ENCODE assay signal across 1 cellular context in genomic region chr19:54159352-54160181, GRCh38.
TF ChIP-seq lines count a peak whose summit lies in the region.

Gene LENG1 (minus strand): TSS chr19:54159721. CDS start chr19:54159695, 26 bp downstream.

TF ChIP-seq in GM12878, 131 proteins besides CTCF, POLR2A, EP300 and RAD21 (continued from another document and continues in another):
- TF ChIP-seq ZNF592 (IDR thresholded peaks at IDR 0.05) = no peak
- peak; percentile 59 for TF ChIP-seq DPF2 (IDR thresholded peaks at IDR 0.05)
- TF ChIP-seq CBFB (IDR thresholded peaks at IDR 0.05; ENCODE audit: low read depth) = 0 out of 2 replicates have a peak, but pooled peaks have one; percentile 15
- TF ChIP-seq SREBF2 (IDR thresholded peaks at IDR 0.05; ENCODE audit: low read length) = 0 out of 2 replicates have a peak, but pooled peaks have one; percentile 53
- 0 out of 2 replicates have a peak, but pooled peaks have one; percentile 63 for TF ChIP-seq ESRRA (IDR thresholded peaks at IDR 0.05; ENCODE audit: low read length)
- TF ChIP-seq ZBTB11 (CRISPR knock-in tag; IDR thresholded peaks at IDR 0.05) = 0 out of 2 replicates have a peak, but pooled peaks have one; percentile 25
- no peak for TF ChIP-seq SMAD1 (IDR thresholded peaks at IDR 0.05; ENCODE audit: low read depth, partially characterized antibody)
- TF ChIP-seq RELA (IDR thresholded peaks at IDR 0.05; ENCODE audit: borderline replicate concordance, partially characterized antibody) = no peak
- peak; percentile 100 for TF ChIP-seq BMI1 (IDR thresholded peaks at IDR 0.05; ENCODE audit: borderline replicate concordance)
- no peak for TF ChIP-seq HDAC2 (IDR thresholded peaks at IDR 0.05)
- no peak for TF ChIP-seq SUZ12 (IDR thresholded peaks at IDR 0.05; ENCODE audit: unreplicated experiment)
- TF ChIP-seq ZSCAN29 (IDR thresholded peaks at IDR 0.05) = no peak
- peak; percentile 67 for TF ChIP-seq MEF2B (IDR thresholded peaks at IDR 0.05; ENCODE audit: partially characterized antibody, poor library complexity, severe bottlenecking)
- TF ChIP-seq ELK1 (IDR thresholded peaks at IDR 0.05; ENCODE audit: low read depth, low read length) = peak; percentile 55
- TF ChIP-seq MAX (IDR thresholded peaks at IDR 0.05; ENCODE audit: low read depth, low read length) = no peak; the same call in 1 of the 2 replicates
- peak; percentile 79 for TF ChIP-seq ZNF687 (IDR thresholded peaks at IDR 0.05)
- peak; percentile 63; the same call in 1 of the 2 replicates for TF ChIP-seq HDGF (IDR thresholded peaks at IDR 0.05)
- TF ChIP-seq MYB (IDR thresholded peaks at IDR 0.05; ENCODE audit: borderline replicate concordance, low read depth, low read length) = no peak
- peak; percentile 70; the same call in 1 of the 2 replicates for TF ChIP-seq CREM (IDR thresholded peaks at IDR 0.05; ENCODE audit: low read depth)
- no peak for TF ChIP-seq JUNB (IDR thresholded peaks at IDR 0.05)
- no peak for TF ChIP-seq ZNF384 (IDR thresholded peaks at IDR 0.05; ENCODE audit: borderline replicate concordance, low read depth, low read length)
- no peak for TF ChIP-seq ZNF217 (IDR thresholded peaks at IDR 0.05)
- TF ChIP-seq MYC (IDR thresholded peaks at IDR 0.05; ENCODE audit: insufficient read depth, insufficient read length, insufficient replicate concordance, low read length, severe bottlenecking) = no peak
- peak; percentile 10 to 74; a peak in 2 of 4 replicates for TF ChIP-seq BHLHE40 (IDR thresholded peaks at IDR 0.05; ENCODE audit: borderline replicate concordance in 1 of 2, low read depth in 2 of 2, low read length in 1 of 2)
- TF ChIP-seq SKIL (IDR thresholded peaks at IDR 0.05; ENCODE audit: low read depth, poor library complexity, severe bottlenecking) = peak; percentile 80
- TF ChIP-seq ZBTB4 (CRISPR knock-in tag; IDR thresholded peaks at IDR 0.05) = no peak
- TF ChIP-seq SIX5 (IDR thresholded peaks at IDR 0.05; ENCODE audit: low read depth, low read length, severe bottlenecking) = peak; percentile 32
- TF ChIP-seq ZNF24 (IDR thresholded peaks at IDR 0.05) = no peak
- peak; percentile 72; the same call in 1 of the 2 replicates for TF ChIP-seq SREBF1 (IDR thresholded peaks at IDR 0.05; ENCODE audit: low read length)
- TF ChIP-seq MXI1 (IDR thresholded peaks at IDR 0.05; ENCODE audit: low read depth, low read length) = peak; percentile 98
- TF ChIP-seq CHD2 (IDR thresholded peaks at IDR 0.05; ENCODE audit: borderline replicate concordance, low read depth, low read length) = peak; percentile 97
- TF ChIP-seq ZBTB33 (IDR thresholded peaks at IDR 0.05) = no peak
